21 cellular contexts compared by ENCODE assay signal in the genomic region with DNA sequence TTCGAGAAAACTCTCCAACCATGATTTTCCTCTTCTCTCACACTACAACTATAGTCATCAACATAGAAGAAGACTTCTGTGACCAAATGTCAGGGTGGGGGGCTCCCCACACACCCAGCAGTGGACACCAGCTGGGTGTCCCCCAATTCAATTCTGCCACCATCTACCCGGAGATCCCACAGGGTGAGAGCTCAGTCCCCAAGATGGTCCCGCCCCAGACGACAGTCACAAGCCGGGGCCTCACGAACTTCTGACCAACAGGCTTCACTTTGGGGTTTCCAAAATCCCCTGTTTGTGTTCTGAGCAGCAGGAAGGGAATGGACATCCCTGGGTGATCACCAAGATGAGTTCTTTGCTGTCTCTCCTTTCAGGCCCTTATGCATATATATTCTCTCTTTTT.
"Had no signal": no experiment of that assay in that cellular context is flagged by ENCODE, and none has a peak within 500 bp of the region (broad histone marks: within the 10 kb centered on the region; RNA-seq: fewer than 3 reads in every experiment).

No MANE protein-coding gene starts in this region.

- DNase-seq: immature natural killer cell; kidney; left ventricle myocardium inferior; mesendoderm; naive B cell; natural killer cell; nephron progenitor cell; ovary; right cardiac atrium; stimulated activated CD4-positive, alpha-beta T cell treated with anti-CD3 and anti-CD28 coated beads, Interleukin-12 subunit alpha, Interleukin-12 subunit beta, amount 100 ng/mL, for 4 hours; stimulated activated CD4-positive, alpha-beta T cell treated with anti-CD3 and anti-CD28 coated beads, Interleukin-15, amount 100 ng/mL, for 24 hours; stimulated activated CD4-positive, alpha-beta T cell treated with anti-CD3 and anti-CD28 coated beads, Interleukin-2, amount 100 ng/mL, for 24 hours; stimulated activated CD4-positive, alpha-beta T cell treated with anti-CD3 and anti-CD28 coated beads, Interleukin-4, amount 100 ng/mL, for 1 hour; stimulated activated naive B cell treated with anti-CD40 and anti-IgM and Interleukin-4, amounts not matched to agents 10 μg/mL and 1 μg/mL and 100 μg/mL, for 72 hours; stimulated activated naive CD8-positive, alpha-beta T cell treated with anti-CD3 and anti-CD28 coated beads, Interleukin-15, Interleukin-2, amounts not matched to agents 100 U/mL and 50 U/mL, for 24 hours; stomach had no signal

- ATAC-seq: natural killer cell; stimulated activated naive CD8-positive, alpha-beta T cell treated with anti-CD3 and anti-CD28 coated beads, Interleukin-15, Interleukin-2, amounts not matched to agents 100 U/mL and 50 U/mL, for 24 hours had no signal

- H3K27ac ChIP-seq: left ventricle myocardium inferior, neural progenitor cell, neutrophil, ovary, skin epidermis, stomach, suprapubic skin, vagina had no signal
